ENCODE assay signal across 18 cellular contexts in genomic region chr12:24617471-24617870, GRCh38.
DNase-seq lines count a peak whose midpoint lies in the region; ATAC-seq and TF ChIP-seq lines count a peak whose summit lies in the region.
"Had no signal": no experiment of that assay in that cellular context is flagged by ENCODE, and none has a peak within 500 bp of the region (broad histone marks: within the 10 kb centered on the region; RNA-seq: fewer than 3 reads in every experiment).

No MANE protein-coding gene starts in this region.

- H4K20me1 ChIP-seq in Loucy (ENCODE audit: insufficient read depth, low read length, poor library complexity, severe bottlenecking) = no peaks in the 10 kb centered on the region

- in situ Hi-C loops in brain microvascular endothelial cell (cut with HindIII; ENCODE audit: low pct_ligation_motif_present, low sequenced_read_pairs) = no loop called here

- no peaks in the 10 kb centered on the region for H3F3A ChIP-seq in Loucy (ENCODE audit: low read depth)

- H3K9me3 ChIP-seq in Loucy (ENCODE audit: insufficient read depth, low read depth, low read length) (no peaks in the 10 kb centered on the region), upper lobe of right lung (no peaks in the 10 kb centered on the region)
- H3K9me3 ChIP-seq: prostate gland had no signal

- DNase-seq in A172 (ENCODE audit: low spot score) (peak; percentile 21), brain microvascular endothelial cell (peak; percentile 74), kidney epithelial cell (ENCODE audit: low read depth) (peak; percentile 29), upper lobe of right lung (no peak), NCI-H146 treated with DMSO at 0.1 percent for 48 hours (lab: John Stamatoyannopoulos, UW; ENCODE audit: unreplicated experiment) (no peak)
- DNase-seq: 8988T; activated CD4-positive, CD25-positive, alpha-beta regulatory T cell treated with anti-CD3 and anti-CD28 coated beads, Interleukin-2, amount 50 U/mL, for 72 hours; DMS79 treated with DMSO at 0.1 percent for 48 hours; head of caudate nucleus; Karpas-422; left cardiac atrium; NCI-H1694 treated with DMSO at 0.1 percent for 48 hours had no signal

- H3K9ac ChIP-seq in Loucy (ENCODE audit: low read depth, low read length, poor library complexity, severe bottlenecking) = no peak overlapping the region

- H3K27me3 ChIP-seq in Loucy (ENCODE audit: insufficient read depth, low read length, poor library complexity, severe bottlenecking) (no peaks in the 10 kb centered on the region), brain microvascular endothelial cell (replicated peaks) (no peaks in the 10 kb centered on the region), kidney epithelial cell (ENCODE audit: control insufficient read depth, insufficient read depth, low read length) (no peaks in the 10 kb centered on the region), upper lobe of right lung (no peaks in the 10 kb centered on the region)
- H3K27me3 ChIP-seq: cardiac muscle cell had no signal

- no peaks in the 10 kb centered on the region for H3K9me2 ChIP-seq in Loucy (replicated peaks; ENCODE audit: low read depth, low read length)

- H3K79me2 ChIP-seq in Loucy (ENCODE audit: insufficient read depth, low read length) = no peaks in the 10 kb centered on the region

- intact Hi-C loops in upper lobe of right lung (cut with DNase I) = no loop called here

- no peak overlapping the region for H3K4me2 ChIP-seq in Loucy (ENCODE audit: low read depth, low read length, poor library complexity, severe bottlenecking)

- no peak for ATAC-seq in upper lobe of right lung
- ATAC-seq in HG03571 (IDR thresholded peaks at IDR 0.05; ENCODE audit: unreplicated experiment) = no peak
- ATAC-seq in GM21526 (IDR thresholded peaks at IDR 0.05; ENCODE audit: low FRiP score, unreplicated experiment) = no peak
- ATAC-seq: HCT116, left cardiac atrium had no signal

- TF ChIP-seq CTCF in Loucy (conservative IDR thresholded peaks at IDR 0.05; ENCODE audit: low read length) = no peak
- TF ChIP-seq CTCF in brain microvascular endothelial cell (IDR thresholded peaks at IDR 0.05; ENCODE audit: low read depth, low read length, missing control alignments) = no peak
- no peak for TF ChIP-seq CTCF in kidney epithelial cell (IDR thresholded peaks at IDR 0.05; ENCODE audit: insufficient read depth, low read length, poor library complexity, severe bottlenecking)
- TF ChIP-seq CTCF in upper lobe of right lung (IDR thresholded peaks at IDR 0.05) = no peak

- H3K4me3 ChIP-seq in Loucy (ENCODE audit: low read length, poor library complexity, severe bottlenecking) (no peak overlapping the region), brain microvascular endothelial cell (ENCODE audit: low read depth, low read length) (no peak overlapping the region), kidney epithelial cell (ENCODE audit: low read depth, low read length) (no peak overlapping the region), upper lobe of right lung (no peak overlapping the region)
- H3K4me3 ChIP-seq: cardiac muscle cell, prostate gland had no signal

- H3K36me3 ChIP-seq in Loucy (ENCODE audit: insufficient read depth, low read length) (no peaks in the 10 kb centered on the region), brain microvascular endothelial cell (replicated peaks) (no peaks in the 10 kb centered on the region), kidney epithelial cell (ENCODE audit: control insufficient read depth, insufficient read depth, low read length) (no peaks in the 10 kb centered on the region), upper lobe of right lung (no peaks in the 10 kb centered on the region)
- H3K36me3 ChIP-seq: cardiac muscle cell, prostate gland had no signal

- H3K27ac ChIP-seq in brain microvascular endothelial cell (peak overlapping the region; percentile 55), upper lobe of right lung (no peak overlapping the region)
- H3K27ac ChIP-seq: cardiac muscle cell, prostate gland had no signal

- H3K4me1 ChIP-seq in Loucy (ENCODE audit: insufficient read depth, low read length, poor library complexity, severe bottlenecking) (peaks cover 6% of the 10 kb centered on the region), upper lobe of right lung (no peaks in the 10 kb centered on the region)
- H3K4me1 ChIP-seq: prostate gland had no signal

- peak overlapping the region; percentile 24; the same call in 1 of the 2 replicates for H2AFZ ChIP-seq in Loucy (ENCODE audit: low read length)

Comparison
In these comparisons a context has a peak if more than half of its experiments do, and no peak if none do; other contexts are left out.
1. DNase-seq: peak in A172 (single experiment), brain microvascular endothelial cell (single experiment) and kidney epithelial cell (single experiment); none in upper lobe of right lung (single experiment) and NCI-H146 treated with DMSO at 0.1 percent for 48 hours (single experiment).